8 cellular contexts compared by ENCODE assay signal in the genomic region with DNA sequence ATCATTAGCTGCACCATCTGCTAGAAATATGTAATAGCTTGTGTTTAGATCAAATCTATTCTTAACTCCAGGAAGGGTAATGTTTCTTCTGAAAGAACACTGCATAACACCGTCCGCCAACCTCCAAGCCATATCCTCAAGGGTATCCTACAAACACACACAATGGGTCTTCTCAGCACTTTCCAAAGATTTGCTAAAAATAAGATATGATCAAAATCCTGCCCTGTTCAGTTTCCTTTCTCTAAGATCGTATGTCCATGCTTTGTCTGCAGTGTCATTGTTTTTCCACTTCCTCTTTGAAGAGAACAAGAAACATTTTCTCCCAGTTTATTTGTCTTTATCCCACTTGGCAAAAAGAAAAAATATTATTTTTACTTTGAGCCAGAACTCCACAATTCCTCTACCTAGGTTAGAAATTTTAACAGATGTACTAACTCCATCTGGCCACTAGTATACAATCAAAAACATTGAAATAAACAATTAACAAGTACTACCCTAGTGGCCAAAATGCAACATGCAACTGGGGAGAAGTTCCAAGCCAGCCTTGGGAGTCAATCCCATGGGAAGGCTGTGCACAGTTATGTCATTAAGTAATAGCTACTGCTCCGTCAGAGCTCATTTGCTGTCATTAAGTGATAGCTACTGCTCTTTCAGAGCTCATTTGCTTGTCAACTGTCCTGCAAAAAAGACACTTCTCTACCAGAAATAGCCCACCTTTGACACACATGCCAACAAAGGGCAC. TPM values are rescaled to one million over a fixed set of nuclear protein-coding genes. Genes with fewer than 3 reads are reported as not detected.
A peak's percentile ranks its signal among the peaks of the same experiment; 100 is the strongest.
DNase-seq lines count a peak whose midpoint lies in the region; ATAC-seq and TF ChIP-seq lines count a peak whose summit lies in the region.

No MANE protein-coding gene starts in this region.

- H3K4me3 ChIP-seq in BE2C (ENCODE audit: low read depth, low read length) (no peak overlapping the region), OCI-LY7 (ENCODE audit: low read depth, low read length, poor library complexity, severe bottlenecking) (no peak overlapping the region), fibroblast of the aortic adventitia (ENCODE audit: low read depth, low read length) (no peak overlapping the region), thoracic aorta (no peak overlapping the region)

- intact Hi-C loops in OCI-LY7 (cut with micrococcal nuclease; ENCODE audit: unreplicated experiment) = no loop called here

- no peaks in the 10 kb centered on the region for H4K20me1 ChIP-seq in OCI-LY7 (ENCODE audit: insufficient read depth, low read length)

- H3K4me1 ChIP-seq in BE2C = peaks cover 18% of the 10 kb centered on the region
- H3K4me1 ChIP-seq in OCI-LY7 (ENCODE audit: insufficient read depth, low read length, poor library complexity, severe bottlenecking) = no peaks in the 10 kb centered on the region
- H3K4me1 ChIP-seq in thoracic aorta (ENCODE audit: control insufficient read depth in 1 of 2, low read depth in 2 of 2) = no peaks in the 10 kb centered on the region

- H3K27me3 ChIP-seq in BE2C (no peaks in the 10 kb centered on the region), thoracic aorta (replicated peaks; ENCODE audit: insufficient read depth) (no peaks in the 10 kb centered on the region)

- TF ChIP-seq CTCF in BE2C (IDR thresholded peaks at IDR 0.05; ENCODE audit: low read depth, low read length) = peak; percentile 72
- TF ChIP-seq CTCF in OCI-LY7 (conservative IDR thresholded peaks at IDR 0.05; ENCODE audit: low read length) = peak; percentile 80
- peak; percentile 52 for TF ChIP-seq CTCF in fibroblast of the aortic adventitia (IDR thresholded peaks at IDR 0.05; ENCODE audit: insufficient read depth, low read length)
- peak; percentile 43 for TF ChIP-seq CTCF in thoracic aorta (IDR thresholded peaks at IDR 0.05)

- POLR2A ChIA-PET in OCI-LY7 (lab: Charles Lee) = interaction anchor here (1.5 to 1.7 kb wide), 2 partner anchors 11 to 21 kb away, joined by 3 to 4 read pairs; no protein-coding TSS in a partner anchor

- no peak overlapping the region for H3K4me2 ChIP-seq in OCI-LY7 (ENCODE audit: low read length)

- no peaks in the 10 kb centered on the region for H3K79me2 ChIP-seq in OCI-LY7 (ENCODE audit: insufficient read depth, low read depth, low read length)

- CTCF ChIA-PET in OCI-LY7 (lab: Charles Lee; ENCODE audit: unreplicated experiment) = interaction anchor here (0.6 kb wide), 1 partner anchor 803 kb away, joined by 3 read pairs; no protein-coding TSS in a partner anchor

- no TSS peak for BruUV-seq in OCI-LY7 (replicated peaks; lab: Mats Ljungman, UMichigan)

- H3K9me3 ChIP-seq in BE2C = no peaks in the 10 kb centered on the region
- no peaks in the 10 kb centered on the region for H3K9me3 ChIP-seq in OCI-LY7 (ENCODE audit: low read length)
- H3K9me3 ChIP-seq in thoracic aorta = no peaks in the 10 kb centered on the region

- DNase-seq in BE2C (peak; percentile 56), OCI-LY7 (ENCODE audit: low spot score) (peak; percentile 22), fibroblast of the aortic adventitia (ENCODE audit: low read depth) (peak; percentile 35), thoracic aorta (ENCODE audit: low spot score) (no peak), NCI-H146 (lab: John Stamatoyannopoulos, UW) (no peak)
- DNase-seq in stimulated activated CD4-positive, alpha-beta T cell treated with anti-CD3 and anti-CD28 coated beads, Interleukin-1b, Interleukin-23, amount 100 ng/mL, for 48 hours = no peak

- no peak overlapping the region for H3K27ac ChIP-seq in OCI-LY7 (ENCODE audit: low read depth, low read length, poor library complexity, severe bottlenecking)
- no peak overlapping the region for H3K27ac ChIP-seq in thoracic aorta

- no peaks in the 10 kb centered on the region for H3K9me2 ChIP-seq in OCI-LY7 (ENCODE audit: insufficient read depth, low read length)

- H3K36me3 ChIP-seq in BE2C (no peaks in the 10 kb centered on the region), OCI-LY7 (ENCODE audit: insufficient read depth, low read length) (no peaks in the 10 kb centered on the region), thoracic aorta (peaks cover 5% of the 10 kb centered on the region)

- no peak overlapping the region for H2AFZ ChIP-seq in OCI-LY7 (ENCODE audit: low read length)

- ATAC-seq in GM21423 (IDR thresholded peaks at IDR 0.05; ENCODE audit: unreplicated experiment) (peak; percentile 60), thoracic aorta (ENCODE audit: insufficient number of reproducible peaks, low FRiP score, low read depth) (no peak), HG03097 (IDR thresholded peaks at IDR 0.05; ENCODE audit: low FRiP score, unreplicated experiment) (no peak)

RNA-seq across cellular contexts. Expression of a gene that starts 37.8 kb away (rescaled TPM):
- polyA plus RNA-seq in BE2C (2012; ENCODE audit: insufficient read depth, insufficient read length, low read depth) = 0.22 TPM
- total RNA-seq in OCI-LY7 (2014; rRNA removed; shearing (Covaris generic)) = 3.4 and 4.5 TPM in 2 replicates
- total RNA-seq in OCI-LY7 (2022) (6.5 and 7.2 TPM in 2 replicates), fibroblast of the aortic adventitia (ENCODE audit: low replicate concordance) (17.1 and 24.7 TPM in 2 replicates), thoracic aorta (1 to 10 TPM; 6.1 to 7.6 TPM)

Comparison
In these comparisons a context has a peak if more than half of its experiments do, and no peak if none do; other contexts are left out.
1. DNase-seq: peak in BE2C (single experiment), OCI-LY7 (single experiment) and fibroblast of the aortic adventitia (single experiment); none in thoracic aorta (single experiment), stimulated activated CD4-positive, alpha-beta T cell treated with anti-CD3 and anti-CD28 coated beads, Interleukin-1b, Interleukin-23, amount 100 ng/mL, for 48 hours (single experiment) and NCI-H146 (single experiment).
2. Peak in every context shown above with its lines, with median percentiles within 50 percentile points of each other: CTCF ChIP-seq.